In genomic region chr1:12600335-12600734, GRCh38 we compare ENCODE assay signal across 15 cellular contexts. TPM values are rescaled to one million over a fixed set of nuclear protein-coding genes. Genes with fewer than 3 reads are reported as not detected.
DNase-seq lines count a peak whose midpoint lies in the region; ATAC-seq and TF ChIP-seq lines count a peak whose summit lies in the region.
"Had no signal": no experiment of that assay in that cellular context is flagged by ENCODE, and none has a peak within 500 bp of the region (broad histone marks: within the 10 kb centered on the region; RNA-seq: fewer than 3 reads in every experiment).

No MANE protein-coding gene starts in this region.

- H3K4me1 Mint-ChIP-seq in CD14-positive monocyte: peaks cover 66% of the 10 kb centered on the region

- peaks cover 0 to 2% (median 0%) of the 10 kb centered on the region in 7 donors for H3K9me3 Mint-ChIP-seq in CD14-positive monocyte
- H3K9me3 Mint-ChIP-seq: H9, T-cell had no signal

- H3K4me3 Mint-ChIP-seq in CD14-positive monocyte: no peak overlapping the region
- H3K4me3 Mint-ChIP-seq: H9, T-cell had no signal

- no peaks in the 10 kb centered on the region; the same call in 1 of the 2 replicates for H4K20me1 ChIP-seq in MM.1S (ENCODE audit: insufficient read depth, low read length)

- H3K4me1 ChIP-seq in right atrium auricular region: peaks cover 0 to 100% of the 10 kb centered on the region in 2 donors
- H3K4me1 ChIP-seq in psoas muscle: peaks cover 81% of the 10 kb centered on the region
- no peaks in the 10 kb centered on the region for H3K4me1 ChIP-seq in MM.1S (ENCODE audit: low read length)

- H3K9me2 ChIP-seq in MM.1S (replicated peaks; ENCODE audit: insufficient read depth, low read length): no peaks in the 10 kb centered on the region

- TF ChIP-seq CTCF in right atrium auricular region (IDR thresholded peaks at IDR 0.05): no peak
- no peak for TF ChIP-seq CTCF in psoas muscle (IDR thresholded peaks at IDR 0.05)
- no peak for TF ChIP-seq CTCF in CD14-positive monocyte (IDR thresholded peaks at IDR 0.05)
- no peak for TF ChIP-seq CTCF in omental fat pad (IDR thresholded peaks at IDR 0.05)
- no peak for TF ChIP-seq CTCF in MM.1S (IDR thresholded peaks at IDR 0.05; ENCODE audit: low read length)

- H3K27me3 ChIP-seq in right atrium auricular region: no peaks in the 10 kb centered on the region
- no peaks in the 10 kb centered on the region for H3K27me3 ChIP-seq in psoas muscle (ENCODE audit: insufficient read depth in 3 of 3, low read length in 2 of 3)
- peaks cover 5% of the 10 kb centered on the region for H3K27me3 ChIP-seq in MM.1S (replicated peaks; ENCODE audit: insufficient read depth, low read length)

- WGBS in psoas muscle, 3 donors: 10 to 20% (median 20%) methylated on average over 7 of the region's 7 CpGs

- H3K9me3 ChIP-seq in right atrium auricular region (no peaks in the 10 kb centered on the region), psoas muscle (no peaks in the 10 kb centered on the region), MM.1S (replicated peaks; ENCODE audit: insufficient read depth, low read length) (no peaks in the 10 kb centered on the region)

- H3K4me2 ChIP-seq in MM.1S (ENCODE audit: low read depth, low read length): no peak overlapping the region

- intact Hi-C loops in Right ventricle myocardium inferior (cut with DNase I): loop anchor here (2.0 kb wide), 1 partner anchor 18 kb away; the partner anchor contains the start of gene DHRS3
- intact Hi-C loops in cardiac septum (cut with DNase I): no loop called here
- intact Hi-C loops in psoas muscle (cut with DNase I): no loop called here
- intact Hi-C loops in CD14-positive monocyte (cut with micrococcal nuclease): no loop called here

- H3K4me3 ChIP-seq in right atrium auricular region (no peak overlapping the region), psoas muscle (no peak overlapping the region), MM.1S (ENCODE audit: low read length) (no peak overlapping the region)

- ATAC-seq in Right ventricle myocardium inferior (peak; percentile 40), psoas muscle (peak; percentile 28 to 79 (median 56)), omental fat pad (ENCODE audit: low FRiP score) (no peak)
- ATAC-seq: PC-3, T-cell had no signal

- H3K36me3 ChIP-seq in right atrium auricular region (no peaks in the 10 kb centered on the region), psoas muscle (ENCODE audit: insufficient read depth in 1 of 2, low read depth in 1 of 2) (no peaks in the 10 kb centered on the region), MM.1S (replicated peaks; ENCODE audit: insufficient read depth, low read length) (no peaks in the 10 kb centered on the region)

- peak; percentile 89 for DNase-seq in Right ventricle myocardium inferior (ENCODE audit: missing footprints)
- no peak for DNase-seq in cardiac septum (ENCODE audit: low spot score)
- peak; percentile 92 for DNase-seq in right atrium auricular region (ENCODE audit: low spot score)
- peak; percentile 84 to 95 for DNase-seq in psoas muscle
- DNase-seq in CD14-positive monocyte (ENCODE audit: low spot score): no peak
- DNase-seq in omental fat pad (ENCODE audit: low spot score): no peak
- no peak for DNase-seq in MM.1S
- DNase-seq in NCI-H1048 (lab: John Stamatoyannopoulos, UW): no peak
- DNase-seq: H9, mesenchymal stem cell, NCI-H1694 treated with DMSO at 0.1 percent for 48 hours, NCI-H510A treated with DMSO at 0.1 percent for 48 hours, PC-3 had no signal

- H3K27ac ChIP-seq in right atrium auricular region (peak overlapping the region; percentile 54 to 68), psoas muscle (peak overlapping the region; percentile 32), MM.1S (ENCODE audit: low read length) (no peak overlapping the region)

- H3K9ac ChIP-seq in MM.1S (ENCODE audit: low read length): no peak overlapping the region

- no peaks in the 10 kb centered on the region for H3F3A ChIP-seq in MM.1S (ENCODE audit: insufficient read depth, low read length)

- H3K27ac Mint-ChIP-seq in CD14-positive monocyte: peak overlapping the region in 3 of 7 donors; percentile 34 to 60 (median 40)
- H3K27ac Mint-ChIP-seq: H9 had no signal

- H3K36me3 Mint-ChIP-seq in CD14-positive monocyte: peaks cover 0 to 5% of the 10 kb centered on the region in 2 donors
- H3K36me3 Mint-ChIP-seq: T-cell had no signal

- H3K79me2 ChIP-seq in MM.1S (ENCODE audit: low read length): no peaks in the 10 kb centered on the region

- H3K27me3 Mint-ChIP-seq in CD14-positive monocyte (ENCODE audit: low read depth in 3 of 3): peaks cover 21 to 46% (median 33%) of the 10 kb centered on the region in 3 donors
- H3K27me3 Mint-ChIP-seq: T-cell had no signal

- no peak overlapping the region for H2AFZ ChIP-seq in MM.1S (ENCODE audit: low read length)

RNA-seq across cellular contexts. Expression of gene DHRS3, which starts 17.7 kb away (rescaled TPM):
- total RNA-seq in Right ventricle myocardium inferior (81.0 TPM), cardiac septum (41.8 TPM), right atrium auricular region (10 to 100 TPM; 50.4 to 78.9 TPM), psoas muscle (10 to 100 TPM; 21.7 to 78.7 (median 54.9) TPM), omental fat pad (100 to 1,000 TPM; 175 to 342 (median 227) TPM)
- polyA plus RNA-seq in psoas muscle (10 to 100 TPM; 27.2 to 65.1 (median 28.3) TPM), CD14-positive monocyte (under 1 TPM; 0.29 to 0.59 TPM)

RNA-seq across cellular contexts. Expression of gene AADACL4, which starts 43.5 kb away (rescaled TPM):
- total RNA-seq in Right ventricle myocardium inferior (not detected), cardiac septum (not detected), right atrium auricular region (not detected), psoas muscle (not detected), omental fat pad (under 1 TPM in 1 of 4 donors, not detected in 3; 0.28 TPM)
- polyA plus RNA-seq in psoas muscle (not detected), CD14-positive monocyte (not detected)
- total RNA-seq: H9, osteoblast, PC-3, T-cell had no signal

Comparison
In these comparisons a context has a peak if more than half of its experiments do, and no peak if none do; other contexts are left out.
1. DNase-seq: peak in Right ventricle myocardium inferior (single experiment), right atrium auricular region (single experiment) and psoas muscle (2 of 2); none in cardiac septum (single experiment), CD14-positive monocyte (single experiment), omental fat pad (single experiment), MM.1S (single experiment) and NCI-H1048 (single experiment).